Comparison of ENCODE assay signal across 15 cellular contexts in the genomic region with DNA sequence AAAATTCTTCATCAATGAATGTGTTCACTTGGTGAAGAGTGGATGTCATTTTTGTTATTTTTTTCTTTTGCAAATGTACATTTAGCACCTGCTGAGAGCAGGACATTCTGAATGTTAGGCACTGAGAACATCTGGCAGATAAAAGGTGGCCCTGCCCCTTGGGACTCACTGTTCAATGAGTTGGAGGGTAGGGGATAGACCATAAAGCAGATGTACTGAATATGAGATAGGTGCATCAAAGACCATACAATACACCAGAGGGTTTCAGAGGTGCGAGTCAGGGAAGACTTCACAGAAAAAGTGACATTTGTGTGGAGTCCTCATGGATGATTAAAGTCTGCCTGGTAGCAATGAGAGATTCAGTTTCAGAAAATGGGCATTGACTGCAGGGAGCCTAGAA. TPM values are rescaled to one million over a fixed set of nuclear protein-coding genes. Genes with fewer than 3 reads are reported as not detected.
DNase-seq lines count a peak whose midpoint lies in the region; ATAC-seq and TF ChIP-seq lines count a peak whose summit lies in the region.
"Had no signal": no experiment of that assay in that cellular context is flagged by ENCODE, and none has a peak within 500 bp of the region (broad histone marks: within the 10 kb centered on the region; RNA-seq: fewer than 3 reads in every experiment).

No MANE protein-coding gene starts in this region.

- no peaks in the 10 kb centered on the region for H3K36me3 ChIP-seq in DND-41 (ENCODE audit: insufficient read depth, low read length)

- H3K27me3 ChIP-seq in DND-41 (ENCODE audit: insufficient read depth, low read length, poor library complexity), result no peaks in the 10 kb centered on the region

- H3K4me2 ChIP-seq in DND-41 (ENCODE audit: insufficient read depth, low read length), result no peak overlapping the region
- H3K4me2 ChIP-seq: PC-9 had no signal

- no peaks in the 10 kb centered on the region for H3K9me3 ChIP-seq in DND-41 (ENCODE audit: insufficient read depth, low read length, severe bottlenecking)

- peaks cover 2% of the 10 kb centered on the region for H3K36me3 Mint-ChIP-seq in activated naive CD4-positive, alpha-beta T cell treated with anti-CD3 and anti-CD28 coated beads for 36 hours (ENCODE audit: low read depth)
- peaks cover 7 to 19% of the 10 kb centered on the region in 2 donors for H3K36me3 Mint-ChIP-seq in stimulated activated naive B cell treated with anti-CD40 and anti-IgM and Interleukin-4, amounts not matched to agents 10 μg/mL and 1 μg/mL and 100 μg/mL, for 72 hours

- peak; percentile 98 for ATAC-seq in DND-41 (ENCODE audit: insufficient read depth, low read depth)
- peak; percentile 52 to 72 for ATAC-seq in stimulated activated naive B cell treated with anti-CD40 and anti-IgM and Interleukin-4, amounts not matched to agents 10 μg/mL and 1 μg/mL and 100 μg/mL, for 72 hours (replicated peaks)
- ATAC-seq in GM21576 (IDR thresholded peaks at IDR 0.05; ENCODE audit: unreplicated experiment), result no peak

- DNase-seq in activated naive CD4-positive, alpha-beta T cell treated with anti-CD3 and anti-CD28 coated beads for 36 hours, result peak; percentile 19
- no peak for DNase-seq in activated naive CD4-positive, alpha-beta T cell treated with Interleukin-2 at 50 U/mL for 16 hours
- DNase-seq in DND-41, result peak; percentile 79
- DNase-seq in NCI-H69 (lab: John Stamatoyannopoulos, UW), result peak; percentile 54
- DNase-seq in stimulated activated naive B cell treated with anti-CD40 and anti-IgM and Interleukin-4, amounts not matched to agents 10 μg/mL and 1 μg/mL and 100 μg/mL, for 72 hours, result no peak
- DNase-seq in OCI-M1 (lab: John Stamatoyannopoulos, UW), result no peak
- DNase-seq: IMR-90, MV-4-11, NCI-H1694, NCI-H510A, NCI-H748 treated with DMSO at 0.1 percent for 48 hours, RPMI8226, SHP77 had no signal

- intact Hi-C loops in activated naive CD4-positive, alpha-beta T cell treated with anti-CD3 and anti-CD28 coated beads for 36 hours (cut with micrococcal nuclease), result no loop called here

- peaks cover 30% of the 10 kb centered on the region for H3K4me1 ChIP-seq in DND-41 (ENCODE audit: insufficient read depth, low read length)

- no peaks in the 10 kb centered on the region for H3K27me3 Mint-ChIP-seq in activated naive CD4-positive, alpha-beta T cell treated with anti-CD3 and anti-CD28 coated beads for 36 hours (ENCODE audit: low read depth)
- H3K27me3 Mint-ChIP-seq in stimulated activated naive B cell treated with anti-CD40 and anti-IgM and Interleukin-4, amounts not matched to agents 10 μg/mL and 1 μg/mL and 100 μg/mL, for 72 hours, result no peaks in the 10 kb centered on the region

- peaks cover 28% of the 10 kb centered on the region for H4K20me1 ChIP-seq in DND-41 (ENCODE audit: insufficient read depth, low read length)

- H3K27ac Mint-ChIP-seq in activated naive CD4-positive, alpha-beta T cell treated with anti-CD3 and anti-CD28 coated beads for 36 hours, result no peak overlapping the region
- H3K27ac Mint-ChIP-seq in stimulated activated naive B cell treated with anti-CD40 and anti-IgM and Interleukin-4, amounts not matched to agents 10 μg/mL and 1 μg/mL and 100 μg/mL, for 72 hours, result no peak overlapping the region

- no peak overlapping the region for H3K4me3 ChIP-seq in DND-41 (ENCODE audit: low read depth in 1 of 2, low read length in 2 of 2)
- H3K4me3 ChIP-seq: PC-9 had no signal

- TF ChIP-seq CTCF in DND-41 (IDR thresholded peaks at IDR 0.05; ENCODE audit: borderline replicate concordance, extremely low read depth, low read length, poor library complexity, severe bottlenecking), result no peak

- CTCF ChIA-PET in activated naive CD4-positive, alpha-beta T cell treated with anti-CD3 and anti-CD28 coated beads for 36 hours (lab: Charles Lee), result interaction anchor here (2.2 kb wide), 1 partner anchor 11 kb away, joined by 8 read pairs; no protein-coding TSS in a partner anchor

- peak overlapping the region; percentile 43; the same call in 1 of the 2 replicates for H3K27ac ChIP-seq in DND-41 (ENCODE audit: low read length)
- H3K27ac ChIP-seq: PC-9 had no signal

- peaks cover 1% of the 10 kb centered on the region for H3K9me3 Mint-ChIP-seq in activated naive CD4-positive, alpha-beta T cell treated with anti-CD3 and anti-CD28 coated beads for 36 hours
- peaks cover 0 to 2% of the 10 kb centered on the region in 2 donors for H3K9me3 Mint-ChIP-seq in stimulated activated naive B cell treated with anti-CD40 and anti-IgM and Interleukin-4, amounts not matched to agents 10 μg/mL and 1 μg/mL and 100 μg/mL, for 72 hours

- H2AFZ ChIP-seq in DND-41 (ENCODE audit: low read depth, low read length), result no peak overlapping the region
- H2AFZ ChIP-seq: PC-9 had no signal

- peaks cover 15% of the 10 kb centered on the region for H3K4me1 Mint-ChIP-seq in activated naive CD4-positive, alpha-beta T cell treated with anti-CD3 and anti-CD28 coated beads for 36 hours (ENCODE audit: low read depth)
- peaks cover 25 to 32% of the 10 kb centered on the region in 2 donors for H3K4me1 Mint-ChIP-seq in stimulated activated naive B cell treated with anti-CD40 and anti-IgM and Interleukin-4, amounts not matched to agents 10 μg/mL and 1 μg/mL and 100 μg/mL, for 72 hours

- H3K9ac ChIP-seq in DND-41 (ENCODE audit: low read depth, low read length), result no peak overlapping the region

- peaks cover 19% of the 10 kb centered on the region for H3K79me2 ChIP-seq in DND-41 (ENCODE audit: insufficient read depth, low read length)

- no peak overlapping the region for H3K4me3 Mint-ChIP-seq in activated naive CD4-positive, alpha-beta T cell treated with anti-CD3 and anti-CD28 coated beads for 36 hours
- no peak overlapping the region for H3K4me3 Mint-ChIP-seq in stimulated activated naive B cell treated with anti-CD40 and anti-IgM and Interleukin-4, amounts not matched to agents 10 μg/mL and 1 μg/mL and 100 μg/mL, for 72 hours

RNA-seq across cellular contexts. Expression of gene EEFSEC, which starts 34.2 kb away (rescaled TPM):
- total RNA-seq in activated naive CD4-positive, alpha-beta T cell treated with anti-CD3 and anti-CD28 coated beads for 36 hours, result 10 to 100 TPM; 11.0 to 11.6 TPM

Comparison
In these comparisons a context has a peak if more than half of its experiments do, and no peak if none do; other contexts are left out.
1. DNase-seq: peak in activated naive CD4-positive, alpha-beta T cell treated with anti-CD3 and anti-CD28 coated beads for 36 hours (single experiment), DND-41 (single experiment) and NCI-H69 (single experiment); none in activated naive CD4-positive, alpha-beta T cell treated with Interleukin-2 at 50 U/mL for 16 hours (single experiment), stimulated activated naive B cell treated with anti-CD40 and anti-IgM and Interleukin-4, amounts not matched to agents 10 μg/mL and 1 μg/mL and 100 μg/mL, for 72 hours (single experiment) and OCI-M1 (single experiment).